18 cellular contexts compared by ENCODE assay signal in the genomic region with DNA sequence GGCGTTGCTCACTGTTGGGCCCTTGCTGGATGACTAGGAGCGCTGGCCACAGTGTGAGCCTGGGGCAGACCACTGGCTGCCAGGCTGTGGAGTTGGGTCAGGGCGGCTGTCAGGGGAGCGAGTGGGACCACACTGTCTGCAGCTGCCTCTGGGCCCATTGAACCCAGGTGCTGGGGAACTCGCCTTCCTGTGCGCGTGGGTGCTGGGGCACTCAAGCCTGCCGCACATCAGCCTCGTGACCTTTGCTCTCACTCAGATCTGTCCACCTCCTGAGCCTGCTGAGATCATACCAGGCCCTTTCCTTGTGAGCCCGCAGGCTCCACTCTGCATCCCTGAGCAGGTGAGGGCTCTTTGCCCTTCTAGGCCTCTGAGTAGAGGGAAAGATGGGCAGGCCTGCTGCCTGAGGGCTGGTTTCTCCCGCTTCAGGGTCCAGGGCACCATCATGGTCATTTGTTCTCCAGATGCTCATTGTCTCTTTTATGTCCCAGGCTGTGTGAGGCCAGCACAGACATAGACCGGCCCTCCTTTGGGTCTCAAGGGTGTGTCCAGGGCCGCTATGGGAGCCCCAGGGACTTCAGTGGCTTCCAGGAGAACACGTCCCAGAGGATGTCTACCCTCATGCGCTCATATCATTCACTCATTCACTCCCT. TPM values are rescaled to one million over a fixed set of nuclear protein-coding genes. Genes with fewer than 3 reads are reported as not detected.
DNase-seq lines count a peak whose midpoint lies in the region; ATAC-seq, FAIRE-seq and TF ChIP-seq lines count a peak whose summit lies in the region.
"Had no signal": no experiment of that assay in that cellular context is flagged by ENCODE, and none has a peak within 500 bp of the region (broad histone marks: within the 10 kb centered on the region; RNA-seq: fewer than 3 reads in every experiment).

No MANE protein-coding gene starts in this region.

- H3K4me2 ChIP-seq in neuronal stem cell (ENCODE audit: insufficient read depth, low read length, poor library complexity, severe bottlenecking) = no peak overlapping the region

- H2BK12ac ChIP-seq in neuronal stem cell (ENCODE audit: low read length) = no peak overlapping the region

- H4K8ac ChIP-seq in neuronal stem cell (ENCODE audit: low read depth, low read length) = no peak overlapping the region

- POLR2A ChIA-PET in A673 (lab: Charles Lee; ENCODE audit: low non-redundant PET) = no interaction called here

- no peak for ATAC-seq in gastroesophageal sphincter
- ATAC-seq: CD8-positive, alpha-beta T cell; PC-3 had no signal

- no peak overlapping the region for H2BK15ac ChIP-seq in neuronal stem cell (ENCODE audit: low read length)

- H3K27ac ChIP-seq in left ventricle myocardium inferior (replicated peaks) (peak overlapping the region; percentile 36), gastroesophageal sphincter (peak overlapping the region in 3 of 4 donors; percentile 56 to 83 (median 59)), neuronal stem cell (replicated peaks; ENCODE audit: low read length) (no peak overlapping the region), A673 (ENCODE audit: low read depth, low read length, poor library complexity, severe bottlenecking) (no peak overlapping the region), coronary artery (no peak overlapping the region)

- DNase-seq in left ventricle myocardium inferior = no peak
- no peak for DNase-seq in cardiac septum (ENCODE audit: low spot score)
- no peak for DNase-seq in neuronal stem cell (ENCODE audit: low spot score)
- DNase-seq in A673 (ENCODE audit: low spot score) = no peak
- DNase-seq in coronary artery (ENCODE audit: low spot score) = no peak
- no peak for DNase-seq in urothelium cell line (ENCODE audit: low spot score)
- DNase-seq: CD8-positive, alpha-beta T cell; EL; H9; KG1; NCI-H1048; NCI-H146; NCI-H345; NCI-H526 treated with DMSO at 0.1 percent for 48 hours; PC-3; SHP77 treated with DMSO at 0.1 percent for 48 hours had no signal

- H3K36me3 ChIP-seq in left ventricle myocardium inferior (no peaks in the 10 kb centered on the region), gastroesophageal sphincter (no peaks in the 10 kb centered on the region), neuronal stem cell (replicated peaks in 1 of 2; ENCODE audit: control insufficient read depth in 2 of 2, insufficient read depth in 2 of 2, low read length in 2 of 2) (peaks cover 0 to 3% of the 10 kb centered on the region in 2 donors), A673 (ENCODE audit: insufficient read depth, low read length, poor library complexity, severe bottlenecking) (no peaks in the 10 kb centered on the region)

- intact Hi-C loops in left ventricle myocardium inferior (cut with micrococcal nuclease) = no loop called here
- intact Hi-C loops in cardiac septum (cut with DNase I) = no loop called here
- intact Hi-C loops in A673 (cut with micrococcal nuclease; ENCODE audit: unreplicated experiment) = no loop called here

- H2BK5ac ChIP-seq in neuronal stem cell (ENCODE audit: low read length) = no peak overlapping the region

- no peak overlapping the region for H2AFZ ChIP-seq in neuronal stem cell (ENCODE audit: low read length)

- TF ChIP-seq CTCF in left ventricle myocardium inferior (IDR thresholded peaks at IDR 0.05; ENCODE audit: borderline replicate concordance) (no peak), gastroesophageal sphincter (IDR thresholded peaks at IDR 0.05) (no peak), A673 (conservative IDR thresholded peaks at IDR 0.05; ENCODE audit: low read depth, low read length) (no peak), coronary artery (IDR thresholded peaks at IDR 0.05) (no peak)

- no peak overlapping the region for H2AK5ac ChIP-seq in neuronal stem cell (ENCODE audit: low read depth, low read length)

- H2BK120ac ChIP-seq in neuronal stem cell (ENCODE audit: low read depth, low read length) = no peak overlapping the region

- no peak overlapping the region for H3K4ac ChIP-seq in neuronal stem cell (ENCODE audit: low read length)

- no peak overlapping the region for H3K9ac ChIP-seq in neuronal stem cell (ENCODE audit: low read depth, low read length, poor library complexity)

- no TSS peak for BruUV-seq in A673 (replicated peaks; lab: Mats Ljungman, UMichigan)

- peak overlapping the region; percentile 17 for H3K18ac ChIP-seq in neuronal stem cell (ENCODE audit: low read length)

- H3K27me3 ChIP-seq in left ventricle myocardium inferior (ENCODE audit: low read depth) (no peaks in the 10 kb centered on the region), gastroesophageal sphincter (no peaks in the 10 kb centered on the region), neuronal stem cell (ENCODE audit: control insufficient read depth in 3 of 3, insufficient read depth in 3 of 3, low read depth in 1 of 3, low read length in 3 of 3) (no peaks in the 10 kb centered on the region), A673 (replicated peaks; ENCODE audit: insufficient read depth, low read depth, low read length, poor library complexity) (no peaks in the 10 kb centered on the region)

- H3K23ac ChIP-seq in neuronal stem cell (ENCODE audit: low read depth, low read length, poor library complexity) = peak overlapping the region; percentile 38

- H3K14ac ChIP-seq in neuronal stem cell (ENCODE audit: low read length) = no peak overlapping the region

- H3K9me3 ChIP-seq in left ventricle myocardium inferior (replicated peaks) = peaks cover 7% of the 10 kb centered on the region
- peaks cover 0 to 5% (median 0%) of the 10 kb centered on the region in 3 donors for H3K9me3 ChIP-seq in gastroesophageal sphincter
- no peaks in the 10 kb centered on the region for H3K9me3 ChIP-seq in neuronal stem cell (replicated peaks in 1 of 2; ENCODE audit: control insufficient read depth in 2 of 2, insufficient read depth in 1 of 2, low read depth in 1 of 2, low read length in 2 of 2)
- no peaks in the 10 kb centered on the region for H3K9me3 ChIP-seq in A673 (ENCODE audit: low read depth, low read length, poor library complexity, severe bottlenecking)

- no peak for FAIRE-seq in urothelium cell line (lab: Jason Lieb, UNC)

- no peak for TF ChIP-seq POLR2A in gastroesophageal sphincter (IDR thresholded peaks at IDR 0.05)

- no peak overlapping the region for H4K91ac ChIP-seq in neuronal stem cell (ENCODE audit: low read depth, low read length, poor library complexity)

- no peak overlapping the region for H3K4me3 ChIP-seq in left ventricle myocardium inferior
- no peak overlapping the region for H3K4me3 ChIP-seq in gastroesophageal sphincter
- no peak overlapping the region for H3K4me3 ChIP-seq in neuronal stem cell (ENCODE audit: low read length in 2 of 2)
- H3K4me3 ChIP-seq in A673 (ENCODE audit: low read depth, low read length, poor library complexity, severe bottlenecking) = no peak overlapping the region
- no peak overlapping the region for H3K4me3 ChIP-seq in coronary artery

- no peak for TF ChIP-seq EP300 in gastroesophageal sphincter (IDR thresholded peaks at IDR 0.05)

- H3K79me1 ChIP-seq in neuronal stem cell (ENCODE audit: low read depth, low read length) = peaks cover 6% of the 10 kb centered on the region

- H3K4me1 ChIP-seq in left ventricle myocardium inferior (peaks cover 76% of the 10 kb centered on the region), gastroesophageal sphincter (peaks cover 0 to 67% (median 31%) of the 10 kb centered on the region in 3 donors), neuronal stem cell (ENCODE audit: control insufficient read depth in 2 of 2, insufficient read depth in 1 of 2, low read depth in 1 of 2, low read length in 2 of 2) (peaks cover 23 to 30% of the 10 kb centered on the region in 2 donors), A673 (ENCODE audit: insufficient read depth, low read length, poor library complexity, severe bottlenecking) (no peaks in the 10 kb centered on the region)

- 89 to 94% methylated on average over 4 to 6 of the region's 15 CpGs for WGBS in gastroesophageal sphincter (ENCODE audit: low coverage in 1 of 2), 2 donors
- WGBS in neuronal stem cell (ENCODE audit: extremely low coverage in 2 of 2, insufficient read length in 2 of 2, insufficient replicate concordance in 1 of 2), 2 donors = no CpG with 5 or more reads among the region's 15 CpGs

- CTCF ChIA-PET in A673 (lab: Charles Lee) = no interaction called here

RNA-seq across cellular contexts. Expression of gene WNK2, which starts 26.5 kb away (rescaled TPM):
- 218 TPM for total RNA-seq in left ventricle myocardium inferior
- 123 TPM for total RNA-seq in cardiac septum
- 100 to 1,000 TPM in 1 of 4 donors, 10 to 100 TPM in 3; 26.8 to 104 (median 48.6) TPM for total RNA-seq in gastroesophageal sphincter
- 22.1 TPM for polyA plus RNA-seq in neuronal stem cell (2013, experiment 1 of 2)
- polyA plus RNA-seq in neuronal stem cell (2013, experiment 2 of 2) = 22.8 TPM
- total RNA-seq in A673 (2021) = 9.6 and 11.8 TPM in 2 replicates
- total RNA-seq: B cell had no signal

Comparison
In these comparisons a context has a peak if more than half of its experiments do, and no peak if none do; other contexts are left out.
1. H3K27ac ChIP-seq: peak in left ventricle myocardium inferior (single experiment) and gastroesophageal sphincter (3 of 4); none in neuronal stem cell (single experiment), A673 (single experiment) and coronary artery (0 of 2).